ENCODE assay signal across 15 cellular contexts in the genomic region with DNA sequence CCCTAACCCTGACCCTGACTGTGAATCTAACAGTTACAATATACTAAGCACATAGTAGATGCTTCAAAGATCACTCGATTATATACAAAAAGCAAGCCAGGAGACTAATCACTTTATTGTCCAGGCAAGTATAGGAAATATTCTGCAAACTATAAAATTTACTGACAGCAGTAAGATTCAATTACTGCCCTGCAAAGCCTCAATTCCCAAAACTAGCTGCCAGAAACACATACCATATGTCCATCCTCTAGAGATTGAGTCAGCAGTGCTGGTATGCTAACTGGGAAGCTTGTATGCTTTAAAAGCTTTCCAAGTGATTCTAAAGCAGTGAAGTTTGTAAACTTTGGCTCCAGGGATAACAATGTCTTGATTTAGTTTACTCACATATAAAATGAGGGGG. TPM values are rescaled to one million over a fixed set of nuclear protein-coding genes. Genes with fewer than 3 reads are reported as not detected.
DNase-seq lines count a peak whose midpoint lies in the region; ATAC-seq and TF ChIP-seq lines count a peak whose summit lies in the region.
"Had no signal": no experiment of that assay in that cellular context is flagged by ENCODE, and none has a peak within 500 bp of the region (broad histone marks: within the 10 kb centered on the region; RNA-seq: fewer than 3 reads in every experiment).

No MANE protein-coding gene starts in this region.

- BruUV-seq in PC-3 (replicated peaks; lab: Mats Ljungman, UMichigan), result no TSS peak

- no peak overlapping the region for H3K4me3 ChIP-seq in HUES48 (ENCODE audit: low read depth, low read length)
- no peak overlapping the region for H3K4me3 ChIP-seq in choroid plexus epithelial cell (ENCODE audit: low read depth, low read length)
- no peak overlapping the region for H3K4me3 ChIP-seq in right lobe of liver
- H3K4me3 ChIP-seq in PC-3 (ENCODE audit: low read length), result no peak overlapping the region
- H3K4me3 ChIP-seq: vagina had no signal

- no peaks in the 10 kb centered on the region for H3K9me3 ChIP-seq in HUES48 (ENCODE audit: control insufficient read depth, insufficient read depth, low read length)
- no peaks in the 10 kb centered on the region for H3K9me3 ChIP-seq in right lobe of liver
- H3K9me3 ChIP-seq in PC-3 (ENCODE audit: low read length), result no peaks in the 10 kb centered on the region
- H3K9me3 ChIP-seq: vagina had no signal

- H2AFZ ChIP-seq in PC-3 (ENCODE audit: low read length), result no peak overlapping the region

- H3K27me3 ChIP-seq in HUES48 (ENCODE audit: control insufficient read depth, insufficient read depth, low read length) (no peaks in the 10 kb centered on the region), right lobe of liver (no peaks in the 10 kb centered on the region), PC-3 (ENCODE audit: low read length) (no peaks in the 10 kb centered on the region)
- H3K27me3 ChIP-seq: vagina had no signal

- DNase-seq in AG08396 (ENCODE audit: low spot score), result peak; percentile 33
- peak; percentile 84 for DNase-seq in choroid plexus epithelial cell (ENCODE audit: low read depth)
- DNase-seq in right lobe of liver, result no peak
- no peak for DNase-seq in NCI-H82 (lab: John Stamatoyannopoulos, UW)
- no peak for DNase-seq in NCI-H1417 treated with DMSO at 0.1 percent for 48 hours (lab: John Stamatoyannopoulos, UW)
- no peak for DNase-seq in PC-3
- DNase-seq in mucosa of gallbladder (ENCODE audit: low spot score), result no peak
- DNase-seq: activated B cell treated with CpG ODN at 0.5 μM for 24 hours; anterior cingulate cortex; effector memory CD8-positive, alpha-beta T cell; GF-D8; NCI-H2081 treated with DMSO at 0.1 percent for 48 hours; NK-92 treated with Interleukin-12 subunit alpha and Interleukin-12 subunit beta, amount 100 ng/mL, for 24 hours had no signal

- ATAC-seq in right lobe of liver, result peak in 3 of 4 donors; percentile 56 to 72 (median 62)
- ATAC-seq in PC-3, result no peak
- ATAC-seq: effector memory CD8-positive, alpha-beta T cell had no signal

- no peak for TF ChIP-seq CTCF in choroid plexus epithelial cell (conservative IDR thresholded peaks at IDR 0.05; ENCODE audit: low read depth, low read length)
- TF ChIP-seq CTCF in right lobe of liver (IDR thresholded peaks at IDR 0.05), result no peak
- TF ChIP-seq CTCF in PC-3 (conservative IDR thresholded peaks at IDR 0.05; ENCODE audit: low read depth, low read length), result no peak

- no peaks in the 10 kb centered on the region for H3K9me2 ChIP-seq in PC-3 (replicated peaks; ENCODE audit: low read length)

- H3K4me1 ChIP-seq in HUES48 (ENCODE audit: control insufficient read depth, insufficient read depth, low read length) (peaks cover 66% of the 10 kb centered on the region), right lobe of liver (peaks cover 0 to 22% (median 5%) of the 10 kb centered on the region in 4 donors), PC-3 (ENCODE audit: insufficient read depth, low read length) (no peaks in the 10 kb centered on the region)

- CTCF ChIA-PET in PC-3 (lab: Charles Lee), result no interaction called here

- 0 out of 2 replicates have a peak, but pooled peaks cover 4% of the 10 kb centered on the region for H3K79me2 ChIP-seq in PC-3 (ENCODE audit: low read length)

- H3K9ac ChIP-seq in HUES48 (ENCODE audit: low read depth, low read length) (no peak overlapping the region), PC-3 (ENCODE audit: low read length) (no peak overlapping the region)

- no peak overlapping the region for H3K4me2 ChIP-seq in PC-3 (ENCODE audit: low read length)

- H3K27ac ChIP-seq in HUES48 (ENCODE audit: low read depth, low read length) (peak overlapping the region; percentile 11), right lobe of liver (peak overlapping the region in 2 of 3 donors; percentile 41 to 60), PC-3 (ENCODE audit: low read length) (no peak overlapping the region)
- H3K27ac ChIP-seq: vagina had no signal

- no peaks in the 10 kb centered on the region for H3F3A ChIP-seq in PC-3 (ENCODE audit: low read length, unreplicated experiment)

- 75% methylated on average over 1 of the region's 1 CpG for WGBS in right lobe of liver (ENCODE audit: insufficient coverage, low coverage, low lambda C conversion rate, missing lambda C conversion rate)

- POLR2A ChIA-PET in PC-3 (lab: Charles Lee; ENCODE audit: unreplicated experiment), result no interaction called here

- H3K36me3 ChIP-seq in HUES48 (ENCODE audit: control insufficient read depth, insufficient read depth, low read length), result peaks cover 46% of the 10 kb centered on the region
- peaks cover 0 to 8% (median 3%) of the 10 kb centered on the region in 4 donors for H3K36me3 ChIP-seq in right lobe of liver
- peaks cover 34% of the 10 kb centered on the region for H3K36me3 ChIP-seq in PC-3 (ENCODE audit: low read depth, low read length)

- no peaks in the 10 kb centered on the region for H4K20me1 ChIP-seq in PC-3 (ENCODE audit: low read length)

- intact Hi-C loops in right lobe of liver (cut with DNase I) (no loop called here), PC-3 (cut with micrococcal nuclease) (no loop called here)

- no peak for TF ChIP-seq POLR2A in right lobe of liver (IDR thresholded peaks at IDR 0.05)

RNA-seq across cellular contexts. Expression of a gene that starts 26.1 kb away (rescaled TPM):
- total RNA-seq in right lobe of liver (10 to 100 TPM; 11.5 to 14.0 (median 12.0) TPM), PC-3 (2014; rRNA removed) (18.5 and 30.0 TPM in 2 replicates), mucosa of gallbladder (21.4 TPM)

Comparison
In these comparisons a context has a peak if more than half of its experiments do, and no peak if none do; other contexts are left out.
1. DNase-seq: peak in AG08396 (single experiment) and choroid plexus epithelial cell (single experiment); none in right lobe of liver (0 of 3), NCI-H82 (single experiment), NCI-H1417 treated with DMSO at 0.1 percent for 48 hours (single experiment), PC-3 (single experiment) and mucosa of gallbladder (single experiment).